Comparison of ENCODE assay signal across 1 cellular context in the genomic region with DNA sequence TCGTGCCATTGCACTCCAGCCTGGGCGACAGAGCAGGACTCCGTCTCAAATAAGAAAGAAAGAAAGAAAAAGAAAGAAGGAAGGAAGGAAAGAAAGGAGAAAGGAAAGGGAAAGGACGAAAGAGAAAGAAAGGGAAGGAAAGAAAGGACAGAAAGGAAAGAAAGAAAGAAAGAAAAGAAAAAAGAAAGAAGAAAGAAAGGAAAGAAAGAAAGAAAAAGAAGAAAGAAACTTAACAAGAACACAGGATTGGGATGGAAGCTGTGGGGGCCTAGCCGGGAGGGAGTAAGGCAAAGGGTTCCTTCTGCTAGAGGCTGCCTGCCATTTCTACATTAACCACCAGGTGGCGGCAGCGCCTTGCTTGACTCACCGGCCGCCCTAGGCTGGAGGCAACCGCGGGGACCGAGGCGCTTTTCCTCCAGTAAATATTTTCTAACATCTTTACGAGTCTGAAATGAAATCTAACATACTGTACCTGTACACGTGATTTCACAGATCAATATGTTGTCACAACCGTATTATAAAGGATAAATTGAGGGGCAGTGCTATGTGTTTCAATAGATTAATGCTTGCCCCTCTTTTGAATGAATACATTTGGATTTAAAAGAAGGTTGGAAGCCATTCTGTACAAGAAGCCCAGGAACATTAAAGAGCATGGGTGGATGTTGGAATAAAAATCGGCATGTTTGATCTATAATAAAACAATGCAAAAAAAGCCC.
A peak's percentile ranks its signal among the peaks of the same experiment; 100 is the strongest.
TF ChIP-seq lines count a peak whose summit lies in the region.

No MANE protein-coding gene starts in this region.

TF ChIP-seq in HepG2, 621 proteins besides CTCF, POLR2A, EP300 and RAD21 (continues in another document):
- TF ChIP-seq TFDP2 (CRISPR knock-in tag; IDR thresholded peaks at IDR 0.05) (no peak), CREB1 (IDR thresholded peaks at IDR 0.05) (no peak), CREB1 (CRISPR knock-in tag; IDR thresholded peaks at IDR 0.05) (no peak), FOXO1 (CRISPR knock-in tag; IDR thresholded peaks at IDR 0.05) (0 out of 2 replicates have a peak, but pooled peaks have one; percentile 25), SETDB1 (CRISPR knock-in tag; IDR thresholded peaks at IDR 0.05; ENCODE audit: borderline replicate concordance) (no peak), CCAR2 (optimal IDR thresholded peaks at IDR 0.05; ENCODE audit: low read depth, low read length) (peak; percentile 54), ZNF501 (CRISPR knock-in tag; IDR thresholded peaks at IDR 0.05) (peak; percentile 72), NFKBIZ (CRISPR knock-in tag; IDR thresholded peaks at IDR 0.05) (0 out of 2 replicates have a peak, but pooled peaks have one; percentile 59), MAX (IDR thresholded peaks at IDR 0.05) (peak; percentile 36; the same call in 1 of the 2 replicates), KAT8 (CRISPR knock-in tag; IDR thresholded peaks at IDR 0.05) (peak; percentile 64; the same call in 1 of the 2 replicates), ARID5B (CRISPR knock-in tag; IDR thresholded peaks at IDR 0.05) (peak; percentile 24; the same call in 1 of the 2 replicates), PATZ1 (CRISPR knock-in tag; IDR thresholded peaks at IDR 0.05) (peak; percentile 48; the same call in 1 of the 2 replicates), MBNL3 (CRISPR knock-in tag; conservative IDR thresholded peaks at IDR 0.05) (no peak), ZMYM4 (CRISPR knock-in tag; IDR thresholded peaks at IDR 0.05) (peak; percentile 20; the same call in 1 of the 2 replicates), ZNF615 (CRISPR knock-in tag; IDR thresholded peaks at IDR 0.05; ENCODE audit: borderline replicate concordance) (no peak), DRAP1 (CRISPR knock-in tag; IDR thresholded peaks at IDR 0.05) (peak; percentile 26; the same call in 1 of the 2 replicates), ZNF891 (CRISPR knock-in tag; IDR thresholded peaks at IDR 0.05) (no peak), ATRX (CRISPR knock-in tag; IDR thresholded peaks at IDR 0.05; ENCODE audit: borderline replicate concordance) (no peak), ZMAT3 (CRISPR knock-in tag; conservative IDR thresholded peaks at IDR 0.05) (no peak), YEATS4 (CRISPR knock-in tag; IDR thresholded peaks at IDR 0.05; ENCODE audit: borderline replicate concordance) (no peak), MAFK (conservative IDR thresholded peaks at IDR 0.05 in 1 of 2, IDR thresholded peaks at IDR 0.05 in 1 of 2; ENCODE audit: low read length in 2 of 2) (no peak), HBP1 (CRISPR knock-in tag; IDR thresholded peaks at IDR 0.05; ENCODE audit: low read depth) (0 out of 2 replicates have a peak, but pooled peaks have one; percentile 67), SNAPC5 (CRISPR knock-in tag; IDR thresholded peaks at IDR 0.05; ENCODE audit: borderline replicate concordance) (no peak)
- TF ChIP-seq, protein P1, sequence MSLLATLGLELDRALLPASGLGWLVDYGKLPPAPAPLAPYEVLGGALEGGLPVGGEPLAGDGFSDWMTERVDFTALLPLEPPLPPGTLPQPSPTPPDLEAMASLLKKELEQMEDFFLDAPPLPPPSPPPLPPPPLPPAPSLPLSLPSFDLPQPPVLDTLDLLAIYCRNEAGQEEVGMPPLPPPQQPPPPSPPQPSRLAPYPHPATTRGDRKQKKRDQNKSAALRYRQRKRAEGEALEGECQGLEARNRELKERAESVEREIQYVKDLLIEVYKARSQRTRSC (CRISPR knock-in tag; IDR thresholded peaks at IDR 0.05; ENCODE audit: low read depth): no peak
- TF ChIP-seq, protein P2, sequence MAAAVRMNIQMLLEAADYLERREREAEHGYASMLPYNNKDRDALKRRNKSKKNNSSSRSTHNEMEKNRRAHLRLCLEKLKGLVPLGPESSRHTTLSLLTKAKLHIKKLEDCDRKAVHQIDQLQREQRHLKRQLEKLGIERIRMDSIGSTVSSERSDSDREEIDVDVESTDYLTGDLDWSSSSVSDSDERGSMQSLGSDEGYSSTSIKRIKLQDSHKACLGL (CRISPR knock-in tag; IDR thresholded peaks at IDR 0.05): no peak
- TF ChIP-seq, protein P3, sequence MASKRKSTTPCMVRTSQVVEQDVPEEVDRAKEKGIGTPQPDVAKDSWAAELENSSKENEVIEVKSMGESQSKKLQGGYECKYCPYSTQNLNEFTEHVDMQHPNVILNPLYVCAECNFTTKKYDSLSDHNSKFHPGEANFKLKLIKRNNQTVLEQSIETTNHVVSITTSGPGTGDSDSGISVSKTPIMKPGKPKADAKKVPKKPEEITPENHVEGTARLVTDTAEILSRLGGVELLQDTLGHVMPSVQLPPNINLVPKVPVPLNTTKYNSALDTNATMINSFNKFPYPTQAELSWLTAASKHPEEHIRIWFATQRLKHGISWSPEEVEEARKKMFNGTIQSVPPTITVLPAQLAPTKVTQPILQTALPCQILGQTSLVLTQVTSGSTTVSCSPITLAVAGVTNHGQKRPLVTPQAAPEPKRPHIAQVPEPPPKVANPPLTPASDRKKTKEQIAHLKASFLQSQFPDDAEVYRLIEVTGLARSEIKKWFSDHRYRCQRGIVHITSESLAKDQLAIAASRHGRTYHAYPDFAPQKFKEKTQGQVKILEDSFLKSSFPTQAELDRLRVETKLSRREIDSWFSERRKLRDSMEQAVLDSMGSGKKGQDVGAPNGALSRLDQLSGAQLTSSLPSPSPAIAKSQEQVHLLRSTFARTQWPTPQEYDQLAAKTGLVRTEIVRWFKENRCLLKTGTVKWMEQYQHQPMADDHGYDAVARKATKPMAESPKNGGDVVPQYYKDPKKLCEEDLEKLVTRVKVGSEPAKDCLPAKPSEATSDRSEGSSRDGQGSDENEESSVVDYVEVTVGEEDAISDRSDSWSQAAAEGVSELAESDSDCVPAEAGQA (IDR thresholded peaks at IDR 0.05; ENCODE audit: low read depth): no peak
- TF ChIP-seq, protein P3 (CRISPR knock-in tag; IDR thresholded peaks at IDR 0.05; ENCODE audit: borderline replicate concordance): no peak
- TF ChIP-seq, protein P4, sequence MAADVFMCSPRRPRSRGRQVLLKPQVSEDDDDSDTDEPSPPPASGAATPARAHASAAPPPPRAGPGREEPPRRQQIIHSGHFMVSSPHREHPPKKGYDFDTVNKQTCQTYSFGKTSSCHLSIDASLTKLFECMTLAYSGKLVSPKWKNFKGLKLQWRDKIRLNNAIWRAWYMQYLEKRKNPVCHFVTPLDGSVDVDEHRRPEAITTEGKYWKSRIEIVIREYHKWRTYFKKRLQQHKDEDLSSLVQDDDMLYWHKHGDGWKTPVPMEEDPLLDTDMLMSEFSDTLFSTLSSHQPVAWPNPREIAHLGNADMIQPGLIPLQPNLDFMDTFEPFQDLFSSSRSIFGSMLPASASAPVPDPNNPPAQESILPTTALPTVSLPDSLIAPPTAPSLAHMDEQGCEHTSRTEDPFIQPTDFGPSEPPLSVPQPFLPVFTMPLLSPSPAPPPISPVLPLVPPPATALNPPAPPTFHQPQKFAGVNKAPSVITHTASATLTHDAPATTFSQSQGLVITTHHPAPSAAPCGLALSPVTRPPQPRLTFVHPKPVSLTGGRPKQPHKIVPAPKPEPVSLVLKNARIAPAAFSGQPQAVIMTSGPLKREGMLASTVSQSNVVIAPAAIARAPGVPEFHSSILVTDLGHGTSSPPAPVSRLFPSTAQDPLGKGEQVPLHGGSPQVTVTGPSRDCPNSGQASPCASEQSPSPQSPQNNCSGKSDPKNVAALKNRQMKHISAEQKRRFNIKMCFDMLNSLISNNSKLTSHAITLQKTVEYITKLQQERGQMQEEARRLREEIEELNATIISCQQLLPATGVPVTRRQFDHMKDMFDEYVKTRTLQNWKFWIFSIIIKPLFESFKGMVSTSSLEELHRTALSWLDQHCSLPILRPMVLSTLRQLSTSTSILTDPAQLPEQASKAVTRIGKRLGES (CRISPR knock-in tag; IDR thresholded peaks at IDR 0.05; ENCODE audit: borderline replicate concordance): no peak
